In the genomic region with DNA sequence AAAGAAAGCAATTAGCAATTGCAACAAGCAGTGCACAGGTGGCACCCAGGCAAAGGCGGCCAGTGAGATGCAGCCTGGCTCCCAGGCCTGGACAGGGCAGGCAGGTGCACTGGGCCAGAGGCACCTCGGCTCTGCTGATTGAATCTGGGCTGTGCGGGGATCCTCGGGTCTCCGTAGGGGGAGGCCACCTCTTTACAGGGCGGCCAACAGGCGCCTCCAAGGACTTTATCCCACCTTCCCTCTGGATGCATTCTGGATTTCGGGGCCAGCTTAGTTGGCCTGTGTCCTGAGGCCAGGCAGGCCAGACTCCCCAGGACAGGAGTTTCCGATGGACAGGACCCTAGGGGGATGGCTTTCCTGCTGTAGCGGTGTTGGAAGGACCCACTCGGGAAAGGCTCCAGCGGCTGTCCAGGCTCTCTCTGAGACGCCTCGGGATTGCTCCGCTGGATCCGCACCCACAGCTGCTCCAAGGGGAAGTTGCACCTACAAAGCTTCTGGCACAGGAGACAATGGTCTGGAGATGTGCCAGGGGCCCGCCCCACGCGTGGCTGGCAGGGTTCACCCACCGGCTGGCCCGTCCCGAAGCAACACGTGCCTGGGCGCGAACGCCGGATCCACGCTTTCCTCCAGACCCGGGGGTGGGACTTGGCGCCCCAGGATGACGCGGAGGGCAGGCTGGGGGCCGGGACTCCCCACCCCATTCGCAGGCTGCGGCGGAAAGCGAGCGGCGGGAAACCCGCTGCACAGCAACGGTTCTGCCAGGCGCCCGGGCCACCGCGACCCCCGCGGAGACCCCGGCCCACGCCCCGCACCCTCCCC, we compare ENCODE assay signal across 8 cellular contexts.
A peak's percentile ranks its signal among the peaks of the same experiment; 100 is the strongest.
DNase-seq lines count a peak whose midpoint lies in the region; ATAC-seq and TF ChIP-seq lines count a peak whose summit lies in the region.

No MANE protein-coding gene starts in this region.

- ATAC-seq in GM19395 (IDR thresholded peaks at IDR 0.05; ENCODE audit: unreplicated experiment) (peak; percentile 61), GM18870 (IDR thresholded peaks at IDR 0.05; ENCODE audit: unreplicated experiment) (no peak)

- peak; percentile 43 for TF ChIP-seq POLR2A in NB4 (IDR thresholded peaks at IDR 0.05; ENCODE audit: extremely low read depth, insufficient read length)

- TF ChIP-seq CTCF in NB4 (IDR thresholded peaks at IDR 0.05; ENCODE audit: low read depth, low read length) = no peak

- H3K27ac ChIP-seq in layer of hippocampus (ENCODE audit: low read depth, low read length) = peak overlapping the region; percentile 65

- no peaks in the 10 kb centered on the region for H3K27me3 ChIP-seq in layer of hippocampus (ENCODE audit: control insufficient read depth, insufficient read depth, low read length)

- H3K4me3 ChIP-seq in NB4 (ENCODE audit: low read depth, low read length) = peak overlapping the region; percentile 91

- DNase-seq in Ammon's horn (ENCODE audit: low spot score) = peak; percentile 74
- peak; percentile 85 for DNase-seq in NB4 (ENCODE audit: low read depth)
- DNase-seq in activated CD4-positive, CD25-positive, alpha-beta regulatory T cell (lab: John Stamatoyannopoulos, UW) = peak; percentile 47 to 61 (median 50)
- DNase-seq in cerebellar cortex (ENCODE audit: low spot score) = peak; percentile 36
- DNase-seq in stimulated activated CD4-positive, alpha-beta T cell treated with anti-CD3 and anti-CD28 coated beads, Interleukin-2, amount 100 ng/mL, for 24 hours = peak; percentile 83 to 88
